In genomic region chr4:164800786-164801185, GRCh38 we compare ENCODE assay signal across 22 cellular contexts. TPM values are rescaled to one million over a fixed set of nuclear protein-coding genes. Genes with fewer than 3 reads are reported as not detected.
DNase-seq lines count a peak whose midpoint lies in the region; ATAC-seq and TF ChIP-seq lines count a peak whose summit lies in the region.
"Had no signal": no experiment of that assay in that cellular context is flagged by ENCODE, and none has a peak within 500 bp of the region (broad histone marks: within the 10 kb centered on the region; RNA-seq: fewer than 3 reads in every experiment).

No MANE protein-coding gene starts in this region.

- H3K27me3 Mint-ChIP-seq in GM23338 (ENCODE audit: insufficient read depth, low read depth, poor library complexity), result no peaks in the 10 kb centered on the region
- no peaks in the 10 kb centered on the region for H3K27me3 Mint-ChIP-seq in WTC11 (ENCODE audit: low read depth)
- no peaks in the 10 kb centered on the region for H3K27me3 Mint-ChIP-seq in glutamatergic neuron (ENCODE audit: unreplicated experiment)
- H3K27me3 Mint-ChIP-seq in neural crest cell (ENCODE audit: low read depth), result no peaks in the 10 kb centered on the region
- H3K27me3 Mint-ChIP-seq: CD4-positive, alpha-beta T cell; IgD-negative memory B cell had no signal

- H3K36me3 Mint-ChIP-seq in GM23338 (ENCODE audit: low read depth), result peaks cover 4% of the 10 kb centered on the region; the same call in 2 of the 3 replicates
- 0 out of 2 replicates have a peak, but pooled peaks cover 6% of the 10 kb centered on the region for H3K36me3 Mint-ChIP-seq in WTC11
- H3K36me3 Mint-ChIP-seq in glutamatergic neuron (ENCODE audit: unreplicated experiment), result no peaks in the 10 kb centered on the region
- no peaks in the 10 kb centered on the region for H3K36me3 Mint-ChIP-seq in neural crest cell (ENCODE audit: low read depth)
- H3K36me3 Mint-ChIP-seq: IgD-negative memory B cell had no signal

- H3K4me3 Mint-ChIP-seq in GM23338, result no peak overlapping the region
- H3K4me3 Mint-ChIP-seq in WTC11, result no peak overlapping the region; the same call in 1 of the 2 replicates
- H3K4me3 Mint-ChIP-seq in glutamatergic neuron (ENCODE audit: unreplicated experiment), result no peak overlapping the region
- no peak overlapping the region for H3K4me3 Mint-ChIP-seq in neural crest cell
- H3K4me3 Mint-ChIP-seq: CD4-positive, alpha-beta T cell; HFFc6; IgD-negative memory B cell had no signal

- DNase-seq in GM23338 (ENCODE audit: low spot score) (peak; percentile 47), WTC11 (ENCODE audit: low spot score) (no peak), glutamatergic neuron (no peak), neural crest cell (ENCODE audit: low read depth, low spot score) (no peak), dedifferentiated amniotic fluid mesenchymal stem cell (ENCODE audit: extremely low spot score) (no peak), SK-N-SH (no peak), GM19240 (ENCODE audit: insufficient read length, low spot score) (no peak)
- DNase-seq: AML-193; CD4-positive, alpha-beta T cell; DMS153; DMS79; GDM1; HFFc6; KBM-7 had no signal

- H3K4me3 ChIP-seq in GM23338, result no peak overlapping the region
- no peak overlapping the region for H3K4me3 ChIP-seq in SK-N-SH (ENCODE audit: low read depth in 2 of 2, low read length in 1 of 2)
- H3K4me3 ChIP-seq: A549 had no signal

- H2AFZ ChIP-seq in GM23338, result no peak overlapping the region
- H2AFZ ChIP-seq in SK-N-SH (ENCODE audit: low read depth), result no peak overlapping the region

- H3K9me3 Mint-ChIP-seq in GM23338 (peaks cover 3% of the 10 kb centered on the region; the same call in 2 of the 3 replicates), WTC11 (no peaks in the 10 kb centered on the region), glutamatergic neuron (ENCODE audit: unreplicated experiment) (no peaks in the 10 kb centered on the region), neural crest cell (no peaks in the 10 kb centered on the region)
- H3K9me3 Mint-ChIP-seq: CD4-positive, alpha-beta T cell; IgD-negative memory B cell had no signal

- no peak for TF ChIP-seq EP300 in SK-N-SH (IDR thresholded peaks at IDR 0.05; ENCODE audit: borderline replicate concordance in 1 of 2, low read depth in 1 of 2, low read length in 1 of 2)

- H3K27ac Mint-ChIP-seq in GM23338 (peak overlapping the region; percentile 71; the same call in 1 of the 2 replicates), WTC11 (peak overlapping the region; percentile 71), glutamatergic neuron (ENCODE audit: unreplicated experiment) (no peak overlapping the region), neural crest cell (ENCODE audit: unreplicated experiment) (no peak overlapping the region)
- H3K27ac Mint-ChIP-seq: CD4-positive, alpha-beta T cell; HFFc6; IgD-negative memory B cell had no signal

- H3K27me3 ChIP-seq in GM23338 (ENCODE audit: insufficient read depth) (no peaks in the 10 kb centered on the region), SK-N-SH (ENCODE audit: insufficient read depth) (0 out of 2 replicates have a peak, but pooled peaks cover 8% of the 10 kb centered on the region)

- no peak for TF ChIP-seq RAD21 in SK-N-SH (IDR thresholded peaks at IDR 0.05; ENCODE audit: low read length)

- H4K20me1 ChIP-seq in GM23338 (replicated peaks; ENCODE audit: insufficient read depth) (no peaks in the 10 kb centered on the region), SK-N-SH (ENCODE audit: insufficient read depth) (no peaks in the 10 kb centered on the region)

- H3K27ac ChIP-seq in GM23338 (ENCODE audit: low read depth) (peak overlapping the region; percentile 81), SK-N-SH (ENCODE audit: low read depth in 2 of 2, low read length in 1 of 2) (no peak overlapping the region)
- H3K27ac ChIP-seq: 22Rv1, A549, C4-2B had no signal

- POLR2A ChIA-PET in WTC11 (lab: Charles Lee) (no interaction called here), SK-N-SH (lab: Yijun Ruan, JAX) (no interaction called here)

- ATAC-seq in GM23338, result peak; percentile 17
- peak; percentile 34 for ATAC-seq in WTC11
- ATAC-seq in GM21390 (IDR thresholded peaks at IDR 0.05; ENCODE audit: unreplicated experiment), result no peak
- ATAC-seq: A549, HCT116 had no signal

- no peaks in the 10 kb centered on the region for H3K79me2 ChIP-seq in GM23338 (replicated peaks; ENCODE audit: insufficient read depth)
- H3K79me2 ChIP-seq in SK-N-SH (ENCODE audit: insufficient read depth), result no peaks in the 10 kb centered on the region

- no peaks in the 10 kb centered on the region for H3K9me3 ChIP-seq in SK-N-SH
- H3K9me3 ChIP-seq: A549 had no signal

- H3K4me1 Mint-ChIP-seq in GM23338 (peaks cover 35% of the 10 kb centered on the region), WTC11 (peaks cover 52% of the 10 kb centered on the region), glutamatergic neuron (ENCODE audit: low read depth, unreplicated experiment) (peaks cover 4% of the 10 kb centered on the region), neural crest cell (peaks cover 8% of the 10 kb centered on the region)

- H3K9ac ChIP-seq in SK-N-SH, result no peak overlapping the region

- peaks cover 40% of the 10 kb centered on the region for H3K4me1 ChIP-seq in GM23338 (ENCODE audit: insufficient read depth)
- no peaks in the 10 kb centered on the region for H3K4me1 ChIP-seq in SK-N-SH (ENCODE audit: control insufficient read depth in 1 of 2, insufficient read depth in 2 of 2, low read depth in 1 of 2, low read length in 1 of 2)
- H3K4me1 ChIP-seq: A549 had no signal

- 33% methylated on average over 4 of the region's 4 CpGs for WGBS in SK-N-SH (ENCODE audit: low lambda C conversion rate)

- peak in 1 of 2 experiments; percentile 45; a peak in 2 of 4 replicates for TF ChIP-seq CTCF in GM23338 (conservative IDR thresholded peaks at IDR 0.05; ENCODE audit: low read depth in 2 of 2)
- TF ChIP-seq CTCF in WTC11 (IDR thresholded peaks at IDR 0.05), result no peak
- peak; percentile 17 for TF ChIP-seq CTCF in glutamatergic neuron (IDR thresholded peaks at IDR 0.05; ENCODE audit: partially characterized antibody, unreplicated experiment)
- TF ChIP-seq CTCF in neural crest cell (conservative IDR thresholded peaks at IDR 0.05), result peak; percentile 33
- no peak for TF ChIP-seq CTCF in SK-N-SH (IDR thresholded peaks at IDR 0.05)

- H3K36me3 ChIP-seq in GM23338 (ENCODE audit: insufficient read depth) (no peaks in the 10 kb centered on the region), SK-N-SH (replicated peaks in 1 of 2; ENCODE audit: control insufficient read depth in 1 of 2, insufficient read depth in 2 of 2, low read length in 1 of 2) (no peaks in the 10 kb centered on the region)

- CTCF ChIA-PET in WTC11 (lab: Charles Lee), result interaction anchor here (1.0 to 1.6 kb wide), 5 partner anchors 12 to 76 kb away, joined by 3 to 5 read pairs (median 3); partner anchors contain the start of gene APELA
- CTCF ChIA-PET in SK-N-SH (lab: Yijun Ruan, JAX), result no interaction called here

- H3K9me2 ChIP-seq in GM23338 (ENCODE audit: insufficient read depth) (0 out of 2 replicates have a peak, but pooled peaks cover 3% of the 10 kb centered on the region), SK-N-SH (no peaks in the 10 kb centered on the region)

- H3F3A ChIP-seq in GM23338 (replicated peaks; ENCODE audit: low read depth) (no peaks in the 10 kb centered on the region; the same call in 1 of the 2 replicates), SK-N-SH (replicated peaks; ENCODE audit: insufficient read depth) (no peaks in the 10 kb centered on the region)

- H3K4me2 ChIP-seq in GM23338 (0 out of 2 replicates have a peak overlapping the region, but pooled peaks have one; percentile 58), SK-N-SH (no peak overlapping the region)
- H3K4me2 ChIP-seq: A549 had no signal

TF ChIP-seq in GM23338, 12 proteins besides CTCF, POLR2A, EP300 and RAD21 (continues in another document):
- no peak for TF ChIP-seq POLR2AphosphoS5 (IDR thresholded peaks at IDR 0.05; ENCODE audit: low read depth)

TF ChIP-seq in WTC11, 78 proteins besides CTCF, POLR2A, EP300 and RAD21:
- no peak for TF ChIP-seq ATF6 (CRISPR knock-in tag; IDR thresholded peaks at IDR 0.05)
- no peak for TF ChIP-seq JAZF1 (CRISPR knock-in tag; IDR thresholded peaks at IDR 0.05)

TF ChIP-seq in SK-N-SH, 30 proteins besides CTCF, POLR2A, EP300 and RAD21:
- TF ChIP-seq GATA2 (CRISPR knock-in tag; IDR thresholded peaks at IDR 0.05) (no peak), PBX3 (IDR thresholded peaks at IDR 0.05) (no peak), FOSL2 (IDR thresholded peaks at IDR 0.05; ENCODE audit: borderline replicate concordance, low read depth) (no peak), CHD2 (IDR thresholded peaks at IDR 0.05; ENCODE audit: low read length, partially characterized antibody) (no peak), GABPA (IDR thresholded peaks at IDR 0.05; ENCODE audit: low read depth) (no peak), NFIC (IDR thresholded peaks at IDR 0.05; ENCODE audit: borderline replicate concordance) (no peak), FOXM1 (IDR thresholded peaks at IDR 0.05; ENCODE audit: low read depth) (no peak), MEF2A (IDR thresholded peaks at IDR 0.05; ENCODE audit: borderline replicate concordance, low read depth) (no peak), FOXJ3 (CRISPR knock-in tag; IDR thresholded peaks at IDR 0.05) (no peak), MXI1 (IDR thresholded peaks at IDR 0.05; ENCODE audit: low read depth, low read length) (no peak)
- TF ChIP-seq, protein P1, sequence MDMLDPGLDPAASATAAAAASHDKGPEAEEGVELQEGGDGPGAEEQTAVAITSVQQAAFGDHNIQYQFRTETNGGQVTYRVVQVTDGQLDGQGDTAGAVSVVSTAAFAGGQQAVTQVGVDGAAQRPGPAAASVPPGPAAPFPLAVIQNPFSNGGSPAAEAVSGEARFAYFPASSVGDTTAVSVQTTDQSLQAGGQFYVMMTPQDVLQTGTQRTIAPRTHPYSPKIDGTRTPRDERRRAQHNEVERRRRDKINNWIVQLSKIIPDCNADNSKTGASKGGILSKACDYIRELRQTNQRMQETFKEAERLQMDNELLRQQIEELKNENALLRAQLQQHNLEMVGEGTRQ (IDR thresholded peaks at IDR 0.05; ENCODE audit: borderline replicate concordance, low read depth, low read length), result no peak

RNA-seq across cellular contexts. Expression of gene SMIM31, which starts 46.9 kb away (rescaled TPM):
- not detected in 2 replicates for total RNA-seq in GM23338 (2014; rRNA removed; shearing (Covaris generic))
- polyA plus RNA-seq in GM23338 (2016; fragmentation: Nextera tagmentation; extraction: Ambion mirVana), result not detected in 2 replicates
- not detected in 3 replicates for total RNA-seq in WTC11 (2021)
- not detected for total RNA-seq in glutamatergic neuron (ENCODE audit: unreplicated experiment)
- total RNA-seq in neural crest cell, result not detected in 2 replicates
- not detected in 2 replicates for polyA plus RNA-seq in SK-N-SH (2012; rRNA removed)
- polyA plus RNA-seq in SK-N-SH (2012; cell fraction: cytosol; rRNA removed), result not detected in 2 replicates
- not detected in 2 replicates for polyA plus RNA-seq in SK-N-SH (2012; cell fraction: nucleus; rRNA removed)
- total RNA-seq: CD4-positive, alpha-beta T cell; Daoy; HFFc6 had no signal
- polyA plus RNA-seq: BJ, IgD-negative memory B cell had no signal

Comparison
In these comparisons a context has a peak if more than half of its experiments do, and no peak if none do; other contexts are left out.
1. H3K27ac Mint-ChIP-seq: peak in GM23338 (single experiment) and WTC11 (single experiment); none in glutamatergic neuron (single experiment) and neural crest cell (single experiment).
2. CTCF ChIP-seq: peak in glutamatergic neuron (single experiment) and neural crest cell (single experiment); none in WTC11 (single experiment) and SK-N-SH (single experiment).